2 cellular contexts compared by ENCODE assay signal in genomic region chr5:36879274-36880033, GRCh38.
TF ChIP-seq lines count a peak whose summit lies in the region.

No MANE protein-coding gene starts in this region.

TF ChIP-seq in H1, 55 proteins besides CTCF, POLR2A, EP300 and RAD21:
- TF ChIP-seq SP1 (IDR thresholded peaks at IDR 0.05; ENCODE audit: low read depth, low read length) (no peak), RFX5 (IDR thresholded peaks at IDR 0.05; ENCODE audit: borderline replicate concordance, low read depth, low read length) (no peak), YY1 (IDR thresholded peaks at IDR 0.05; ENCODE audit: low read depth, low read length) (no peak), MAX (IDR thresholded peaks at IDR 0.05) (no peak), ATF3 (IDR thresholded peaks at IDR 0.05; ENCODE audit: insufficient read depth, low read depth, low read length) (no peak), SUZ12 (IDR thresholded peaks at IDR 0.05; ENCODE audit: low read length) (no peak), CBX8 (IDR thresholded peaks at IDR 0.05; ENCODE audit: borderline replicate concordance, low read depth, low read length) (no peak), CHD1 (IDR thresholded peaks at IDR 0.05; ENCODE audit: low read depth, low read length) (no peak), RXRA (IDR thresholded peaks at IDR 0.05; ENCODE audit: insufficient read depth, low read depth, low read length) (no peak), SIX5 (IDR thresholded peaks at IDR 0.05; ENCODE audit: low read depth, low read length) (no peak), CHD2 (IDR thresholded peaks at IDR 0.05; ENCODE audit: low read length) (no peak), CREB1 (IDR thresholded peaks at IDR 0.05) (no peak), SP4 (IDR thresholded peaks at IDR 0.05; ENCODE audit: low read length) (no peak), MAFK (IDR thresholded peaks at IDR 0.05; ENCODE audit: low read depth, low read length) (no peak), KDM1A (IDR thresholded peaks at IDR 0.05; ENCODE audit: borderline replicate concordance, low read length) (no peak), RNF2 (IDR thresholded peaks at IDR 0.05; ENCODE audit: borderline replicate concordance, low read depth, low read length, missing control alignments, poor library complexity, severe bottlenecking) (no peak), POLR2AphosphoS5 (IDR thresholded peaks at IDR 0.05; ENCODE audit: low read depth, low read length) (no peak), ZNF274 (IDR thresholded peaks at IDR 0.05; ENCODE audit: borderline replicate concordance, extremely low read depth, low read length) (no peak), BCL11A (IDR thresholded peaks at IDR 0.05; ENCODE audit: low read depth in 2 of 2, low read length in 2 of 2) (no peak)

TF ChIP-seq in HEK293T, 16 proteins besides CTCF, POLR2A, EP300 and RAD21:
- TF ChIP-seq FOXA1 (IDR thresholded peaks at IDR 0.05) (no peak), FOXM1 (IDR thresholded peaks at IDR 0.05; ENCODE audit: borderline replicate concordance) (no peak), BHLHE40 (IDR thresholded peaks at IDR 0.05; ENCODE audit: borderline replicate concordance) (no peak), SP1 (IDR thresholded peaks at IDR 0.05) (no peak), CTBP1 (IDR thresholded peaks at IDR 0.05; ENCODE audit: borderline replicate concordance) (no peak), ELF4 (IDR thresholded peaks at IDR 0.05) (no peak), HDGF (IDR thresholded peaks at IDR 0.05; ENCODE audit: borderline replicate concordance) (no peak), ZNF384 (IDR thresholded peaks at IDR 0.05) (no peak), FOXK2 (IDR thresholded peaks at IDR 0.05) (no peak), PKNOX1 (IDR thresholded peaks at IDR 0.05) (no peak), TARDBP (IDR thresholded peaks at IDR 0.05) (no peak), NFRKB (IDR thresholded peaks at IDR 0.05) (no peak), L3MBTL2 (conservative IDR thresholded peaks at IDR 0.05) (no peak), ARNT (IDR thresholded peaks at IDR 0.05) (no peak), LEF1 (IDR thresholded peaks at IDR 0.05; ENCODE audit: borderline replicate concordance) (no peak), SUZ12 (IDR thresholded peaks at IDR 0.05) (no peak)
